ENCODE assay signal across 21 cellular contexts in genomic region chr9:36162211-36162610, GRCh38. TPM values are rescaled to one million over a fixed set of nuclear protein-coding genes. Genes with fewer than 3 reads are reported as not detected.
DNase-seq lines count a peak whose midpoint lies in the region; ATAC-seq and TF ChIP-seq lines count a peak whose summit lies in the region.
"Had no signal": no experiment of that assay in that cellular context is flagged by ENCODE, and none has a peak within 500 bp of the region (broad histone marks: within the 10 kb centered on the region; RNA-seq: fewer than 3 reads in every experiment).

No MANE protein-coding gene starts in this region.

- TF ChIP-seq POLR2A in GM18505 (IDR thresholded peaks at IDR 0.05; ENCODE audit: borderline replicate concordance, extremely low read depth, insufficient read depth, insufficient read length) = no peak

- H3K27ac ChIP-seq in HUES6 (ENCODE audit: low read depth, low read length) = no peak overlapping the region
- peak overlapping the region; percentile 61 to 67 for H3K27ac ChIP-seq in coronary artery
- H3K27ac ChIP-seq in muscle layer of duodenum (ENCODE audit: low read length) = peak overlapping the region; percentile 56
- H3K27ac ChIP-seq in thoracic aorta = peak overlapping the region; percentile 68 to 77
- H3K27ac ChIP-seq: C4-2B had no signal

- DNase-seq in coronary artery (ENCODE audit: low spot score) (no peak), thoracic aorta (ENCODE audit: low spot score) (no peak), hypothalamus (lab: John Stamatoyannopoulos, UW) (no peak), A172 (ENCODE audit: low spot score) (no peak)
- DNase-seq: activated CD4-positive, alpha-beta memory T cell treated with anti-CD3 and anti-CD28 coated beads for 36 hours; activated naive CD8-positive, alpha-beta T cell treated with anti-CD3 and anti-CD28 coated beads for 36 hours; activated T-cell treated with anti-CD3 and anti-CD28 coated beads, Interleukin-2, amount 50 U/mL, for 72 hours; DMS79; effector CD8-positive, alpha-beta T cell; HFFc6; naive thymus-derived CD8-positive, alpha-beta T cell; NCI-H2081; NCI-H510A treated with DMSO at 0.1 percent for 48 hours; stimulated activated CD4-positive, alpha-beta T cell treated with anti-CD3 and anti-CD28 coated beads, Interleukin-2, amount 100 ng/mL, for 24 hours had no signal

- H3K36me3 ChIP-seq in HUES6 (ENCODE audit: control insufficient read depth, insufficient read depth, low read length) = no peaks in the 10 kb centered on the region
- no peaks in the 10 kb centered on the region for H3K36me3 ChIP-seq in muscle layer of duodenum (ENCODE audit: control insufficient read depth in 1 of 2, insufficient read depth in 2 of 2, low read length in 2 of 2)
- no peaks in the 10 kb centered on the region for H3K36me3 ChIP-seq in thoracic aorta
- H3K36me3 ChIP-seq: SJSA1 had no signal

- H3K4me3 ChIP-seq in HUES6 (ENCODE audit: low read depth, low read length) = no peak overlapping the region
- H3K4me3 ChIP-seq in coronary artery = no peak overlapping the region
- no peak overlapping the region for H3K4me3 ChIP-seq in muscle layer of duodenum (ENCODE audit: low read depth in 1 of 2, low read length in 2 of 2)
- no peak overlapping the region for H3K4me3 ChIP-seq in thoracic aorta
- H3K4me3 ChIP-seq: SJSA1 had no signal

- H3K4me1 ChIP-seq in HUES6 (ENCODE audit: control insufficient read depth, insufficient read depth, low read length) = peaks cover 36% of the 10 kb centered on the region
- H3K4me1 ChIP-seq in muscle layer of duodenum (ENCODE audit: control insufficient read depth in 1 of 2, insufficient read depth in 2 of 2, low read length in 2 of 2) = peaks cover 8 to 69% of the 10 kb centered on the region in 2 donors
- peaks cover 24 to 77% of the 10 kb centered on the region in 2 donors for H3K4me1 ChIP-seq in thoracic aorta (ENCODE audit: control insufficient read depth in 1 of 2, low read depth in 2 of 2)

- H3K9ac ChIP-seq in HUES6 (ENCODE audit: low read length) = peak overlapping the region; percentile 7

- TF ChIP-seq CTCF in coronary artery (IDR thresholded peaks at IDR 0.05) (no peak), thoracic aorta (IDR thresholded peaks at IDR 0.05) (no peak)

- ATAC-seq in thoracic aorta (ENCODE audit: insufficient number of reproducible peaks, low FRiP score, low read depth) (no peak), GM18505 (IDR thresholded peaks at IDR 0.05; ENCODE audit: unreplicated experiment) (no peak)
- ATAC-seq: activated T-cell treated with anti-CD3 and anti-CD28 coated beads, Interleukin-2, amount 50 U/mL, for 72 hours; naive thymus-derived CD8-positive, alpha-beta T cell had no signal

- H3K9me3 ChIP-seq in HUES6 (ENCODE audit: control insufficient read depth, insufficient read depth, low read depth, low read length) (peaks cover 5% of the 10 kb centered on the region; the same call in 1 of the 2 replicates), muscle layer of duodenum (ENCODE audit: control insufficient read depth in 1 of 2, low read length in 2 of 2) (no peaks in the 10 kb centered on the region), thoracic aorta (no peaks in the 10 kb centered on the region)
- H3K9me3 ChIP-seq: SJSA1 had no signal

- no peaks in the 10 kb centered on the region for H3K27me3 ChIP-seq in HUES6 (ENCODE audit: control insufficient read depth, insufficient read depth, low read length)
- H3K27me3 ChIP-seq in muscle layer of duodenum (ENCODE audit: low read depth, low read length) = no peaks in the 10 kb centered on the region
- no peaks in the 10 kb centered on the region for H3K27me3 ChIP-seq in thoracic aorta (replicated peaks; ENCODE audit: insufficient read depth)
- H3K27me3 ChIP-seq: SJSA1 had no signal

RNA-seq across cellular contexts. Expression of gene CCIN, which starts 7.0 kb away (rescaled TPM):
- 1 to 10 TPM; 1.6 to 2.3 TPM for total RNA-seq in thoracic aorta
- total RNA-seq in A172 (2014; rRNA removed; shearing (Covaris generic)) = 0.34 and 0.36 TPM in 2 replicates
- total RNA-seq: activated CD4-positive, alpha-beta memory T cell treated with anti-CD3 and anti-CD28 coated beads for 36 hours; activated naive CD8-positive, alpha-beta T cell treated with anti-CD3 and anti-CD28 coated beads for 36 hours; liver; OCI-LY7 had no signal

RNA-seq across cellular contexts. Expression of gene GLIPR2, which starts 25.7 kb away (rescaled TPM):
- total RNA-seq in thoracic aorta = 10 to 100 TPM; 47.0 to 52.1 TPM
- total RNA-seq in A172 (2014; rRNA removed; shearing (Covaris generic)) = 17.6 and 24.3 TPM in 2 replicates
- total RNA-seq: OCI-LY7 had no signal

RNA-seq across cellular contexts. Expression of gene CLTA, which starts 28.5 kb away (rescaled TPM):
- 100 to 1,000 TPM; 127 to 145 TPM for total RNA-seq in thoracic aorta
- total RNA-seq in A172 (2014; rRNA removed; shearing (Covaris generic)) = 499 and 646 TPM in 2 replicates
